19 cellular contexts compared by ENCODE assay signal in genomic region chr6:16243664-16244063, GRCh38. TPM values are rescaled to one million over a fixed set of nuclear protein-coding genes. Genes with fewer than 3 reads are reported as not detected.
A peak's percentile ranks its signal among the peaks of the same experiment; 100 is the strongest.
DNase-seq lines count a peak whose midpoint lies in the region; ATAC-seq, FAIRE-seq and TF ChIP-seq lines count a peak whose summit lies in the region.
"Had no signal": no experiment of that assay in that cellular context is flagged by ENCODE, and none has a peak within 500 bp of the region (broad histone marks: within the 10 kb centered on the region; RNA-seq: fewer than 3 reads in every experiment).

No MANE protein-coding gene starts in this region.

- H3K4me1 Mint-ChIP-seq in naive thymus-derived CD8-positive, alpha-beta T cell: peaks cover 4 to 14% (median 11%) of the 10 kb centered on the region in 4 donors

- no peak for DNase-seq in right atrium auricular region (ENCODE audit: low spot score)
- DNase-seq in left cardiac atrium: no peak
- DNase-seq in esophagus muscularis mucosa (ENCODE audit: extremely low spot score): no peak
- DNase-seq in psoas muscle: no peak
- DNase-seq in aorta: no peak
- DNase-seq in HTR-8/SVneo (ENCODE audit: insufficient read length, low spot score): no peak
- DNase-seq in naive thymus-derived CD8-positive, alpha-beta T cell: no peak
- DNase-seq: ACHN; CD4-positive, alpha-beta T cell; DMS79 treated with DMSO at 0.1 percent for 48 hours; H9; NCI-H1436; NCI-H524; RPMI8226 had no signal

- no peaks in the 10 kb centered on the region for H3K9me3 Mint-ChIP-seq in naive thymus-derived CD8-positive, alpha-beta T cell
- H3K9me3 Mint-ChIP-seq: CD4-positive, alpha-beta T cell; H9 had no signal

- H3K36me3 Mint-ChIP-seq in naive thymus-derived CD8-positive, alpha-beta T cell: peaks cover 0 to 15% (median 5%) of the 10 kb centered on the region in 3 donors

- H3K27me3 ChIP-seq in right atrium auricular region (no peaks in the 10 kb centered on the region), esophagus muscularis mucosa (no peaks in the 10 kb centered on the region), psoas muscle (ENCODE audit: insufficient read depth in 3 of 3, low read length in 2 of 3) (no peaks in the 10 kb centered on the region), aorta (ENCODE audit: control insufficient read depth in 1 of 2, insufficient read depth in 2 of 2, low read length in 1 of 2) (no peaks in the 10 kb centered on the region)

- WGBS in esophagus muscularis mucosa: 93% methylated on average over 4 of the region's 5 CpGs
- 56 to 81% (median 61%) methylated on average over 5 of the region's 5 CpGs for WGBS in psoas muscle, 3 donors
- WGBS in aorta, 2 donors: 48 to 51% methylated on average over 5 of the region's 5 CpGs

- no peak for TF ChIP-seq EP300 in esophagus muscularis mucosa (IDR thresholded peaks at IDR 0.05)

- intact Hi-C loops in left cardiac atrium (cut with DNase I) (loop anchor here in 1 of 2 donors (5.0 kb wide), 1 partner anchor 34 kb away; no protein-coding TSS in a partner anchor), esophagus muscularis mucosa (cut with DNase I) (loop anchor here (2.0 kb wide), 1 partner anchor 77 kb away; no protein-coding TSS in a partner anchor), psoas muscle (cut with DNase I) (loop anchor here in 1 of 2 donors (5.0 kb wide), 1 partner anchor 79 kb away; no protein-coding TSS in a partner anchor), aorta (cut with DNase I) (loop anchor here (5.0 to 10.0 kb wide), 2 partner anchors 34 to 71 kb away; no protein-coding TSS in a partner anchor)

- H3K4me1 ChIP-seq in right atrium auricular region: peaks cover 0 to 72% of the 10 kb centered on the region in 2 donors
- H3K4me1 ChIP-seq in esophagus muscularis mucosa: peaks cover 49 to 68% (median 60%) of the 10 kb centered on the region in 4 donors
- peaks cover 68% of the 10 kb centered on the region for H3K4me1 ChIP-seq in psoas muscle
- peaks cover 4 to 9% of the 10 kb centered on the region in 2 donors for H3K4me1 ChIP-seq in aorta (ENCODE audit: control insufficient read depth in 1 of 2, insufficient read depth in 2 of 2, low read length in 2 of 2)

- ATAC-seq in left cardiac atrium: no peak
- no peak for ATAC-seq in psoas muscle
- no peak for ATAC-seq in aorta (ENCODE audit: low FRiP score)
- ATAC-seq in HG03095 (IDR thresholded peaks at IDR 0.05; ENCODE audit: unreplicated experiment): no peak
- ATAC-seq in naive thymus-derived CD8-positive, alpha-beta T cell: no peak

- FAIRE-seq in HTR-8/SVneo (lab: Jason Lieb, UNC): no peak
- FAIRE-seq: D721Med, G401.6, GM12891 had no signal

- TF ChIP-seq CTCF in right atrium auricular region (IDR thresholded peaks at IDR 0.05) (no peak), esophagus muscularis mucosa (IDR thresholded peaks at IDR 0.05) (no peak), psoas muscle (IDR thresholded peaks at IDR 0.05) (no peak)

- H3K27ac ChIP-seq in right atrium auricular region (peak overlapping the region; percentile 93 to 94), esophagus muscularis mucosa (replicated peaks in 1 of 4) (peak overlapping the region in 3 of 4 donors; percentile 36 to 73 (median 66)), psoas muscle (peak overlapping the region; percentile 93), aorta (ENCODE audit: low read depth in 1 of 2, low read length in 2 of 2) (peak overlapping the region; percentile 16 to 38)

- peaks cover 0 to 4% (median 0%) of the 10 kb centered on the region in 5 donors for H3K27me3 Mint-ChIP-seq in naive thymus-derived CD8-positive, alpha-beta T cell

- H3K36me3 ChIP-seq in right atrium auricular region (peaks cover 14% of the 10 kb centered on the region), esophagus muscularis mucosa (peaks cover 11 to 25% (median 15%) of the 10 kb centered on the region in 4 donors), psoas muscle (ENCODE audit: insufficient read depth in 1 of 2, low read depth in 1 of 2) (peaks cover 0 to 30% of the 10 kb centered on the region in 2 donors), aorta (ENCODE audit: control insufficient read depth in 1 of 2, insufficient read depth in 2 of 2, low read length in 1 of 2) (no peaks in the 10 kb centered on the region)

- peak overlapping the region in 1 of 10 donors; percentile 48 for H3K27ac Mint-ChIP-seq in naive thymus-derived CD8-positive, alpha-beta T cell
- H3K27ac Mint-ChIP-seq: CD4-positive, alpha-beta T cell; H9 had no signal

- no peak overlapping the region for H3K4me3 ChIP-seq in right atrium auricular region
- no peak overlapping the region for H3K4me3 ChIP-seq in esophagus muscularis mucosa
- H3K4me3 ChIP-seq in psoas muscle: peak overlapping the region; percentile 31
- H3K4me3 ChIP-seq in aorta (ENCODE audit: low read length in 2 of 2): no peak overlapping the region

- POLR2A ChIA-PET in naive thymus-derived CD8-positive, alpha-beta T cell (lab: Charles Lee): no interaction called here

- no peak for TF ChIP-seq POLR2A in esophagus muscularis mucosa (IDR thresholded peaks at IDR 0.05; ENCODE audit: low read depth)

- no peak overlapping the region for H3K4me3 Mint-ChIP-seq in naive thymus-derived CD8-positive, alpha-beta T cell
- H3K4me3 Mint-ChIP-seq: CD4-positive, alpha-beta T cell; H9 had no signal

- H3K9me3 ChIP-seq in right atrium auricular region (no peaks in the 10 kb centered on the region), esophagus muscularis mucosa (no peaks in the 10 kb centered on the region), psoas muscle (no peaks in the 10 kb centered on the region), aorta (ENCODE audit: control insufficient read depth, low read length) (no peaks in the 10 kb centered on the region)

RNA-seq across cellular contexts. Expression of gene GMPR, which starts 5.3 kb away (rescaled TPM):
- total RNA-seq in right atrium auricular region (10 to 100 TPM; 70.1 to 89.5 TPM), left cardiac atrium (10 to 100 TPM; 58.8 to 65.2 TPM), esophagus muscularis mucosa (10 to 100 TPM; 32.8 to 69.7 (median 52.0) TPM), psoas muscle (100 to 1,000 TPM; 139 to 265 (median 189) TPM), aorta (10 to 100 TPM; 17.3 to 23.8 TPM)
- polyA plus RNA-seq in psoas muscle (100 to 1,000 TPM in 2 of 3 donors, 10 to 100 TPM in 1; 26.6 to 286 (median 235) TPM), aorta (10 to 100 TPM; 33.3 to 34.5 TPM)
- total RNA-seq in naive thymus-derived CD8-positive, alpha-beta T cell: 1 to 10 TPM in 1 of 2 experiments, under 1 TPM in 1; 0.91 to 2.6 TPM
- 1 to 10 TPM in 1 of 3 donors, under 1 TPM in 2; 0.71 to 1.6 (median 0.97) TPM for polyA plus RNA-seq in naive thymus-derived CD8-positive, alpha-beta T cell
- total RNA-seq: OCI-LY7 had no signal

Comparison
In these comparisons a context has a peak if more than half of its experiments do, and no peak if none do; other contexts are left out.
1. H3K27ac ChIP-seq: peak in every context shown above with its lines; median percentile 94 in right atrium auricular region; 93 in psoas muscle; 66 in esophagus muscularis mucosa; 27 in aorta.
2. RNA of gene GMPR, which starts 5.3 kb away (total RNA-seq): 139 to 265 TPM in psoas muscle, 70.1 to 89.5 TPM in right atrium auricular region, 58.8 to 65.2 TPM in left cardiac atrium, 32.8 to 69.7 TPM in esophagus muscularis mucosa and 17.3 to 23.8 TPM in aorta; 0.91 to 2.6 TPM in naive thymus-derived CD8-positive, alpha-beta T cell; every median in the first group is over 4 times any median in the second.